1 cellular context compared by ENCODE assay signal in genomic region chr1:201103666-201104065, GRCh38.
A peak's percentile ranks its signal among the peaks of the same experiment; 100 is the strongest.
TF ChIP-seq lines count a peak whose summit lies in the region.

No MANE protein-coding gene starts in this region.

TF ChIP-seq in H1, 55 proteins besides CTCF, POLR2A, EP300 and RAD21:
- TF ChIP-seq SP2 (IDR thresholded peaks at IDR 0.05; ENCODE audit: low read length) (no peak), TEAD4 (IDR thresholded peaks at IDR 0.05; ENCODE audit: low read depth, low read length) (0 out of 2 replicates have a peak, but pooled peaks have one; percentile 14)
